In the genomic region with DNA sequence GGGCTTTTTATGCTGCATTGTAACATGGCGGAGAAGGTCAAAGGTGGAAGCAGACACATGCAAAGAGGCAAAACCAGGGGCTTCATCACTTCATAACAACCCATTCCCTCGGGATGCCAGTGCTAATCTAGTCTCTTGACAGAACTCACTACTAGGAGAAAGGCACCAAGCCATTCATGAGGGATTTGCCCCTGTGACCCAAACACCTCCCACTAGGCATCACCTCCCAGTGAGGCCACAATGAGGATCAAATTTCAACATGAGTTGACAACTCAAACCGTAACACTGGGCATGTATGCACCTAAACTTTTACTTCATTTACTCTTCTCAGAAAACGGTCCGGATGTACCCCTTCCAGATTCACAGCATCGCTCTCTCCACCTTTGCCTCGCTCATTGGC, we compare ENCODE assay signal across 30 cellular contexts.
"Had no signal": no experiment of that assay in that cellular context is flagged by ENCODE, and none has a peak within 500 bp of the region (broad histone marks: within the 10 kb centered on the region; RNA-seq: fewer than 3 reads in every experiment).

No MANE protein-coding gene starts in this region.

- H3K27ac ChIP-seq: brain microvascular endothelial cell, heart left ventricle, ovary, skin epidermis, suprapubic skin, tibial artery, upper lobe of right lung had no signal

- ATAC-seq: activated CD4-positive, CD25-positive, alpha-beta regulatory T cell treated with anti-CD3 and anti-CD28 coated beads, Interleukin-2, amount 50 U/mL, for 24 hours; effector memory CD8-positive, alpha-beta T cell; heart left ventricle; naive thymus-derived CD8-positive, alpha-beta T cell; sciatic nerve; stimulated activated memory B cell treated with anti-CD40 and anti-IgM and Interleukin-4, amounts not matched to agents 10 μg/mL and 1 μg/mL and 100 μg/mL, for 72 hours; T-cell; upper lobe of right lung had no signal

- H3K27me3 ChIP-seq: brain microvascular endothelial cell, heart left ventricle, ovary, suprapubic skin, tibial artery, upper lobe of right lung had no signal

- H3K9me3 ChIP-seq: heart left ventricle, ovary, suprapubic skin, tibial artery, upper lobe of right lung had no signal

- FAIRE-seq: astrocyte, endothelial cell of umbilical vein, kidney had no signal

- H3K4me3 ChIP-seq: heart left ventricle, ovary, skin epidermis, suprapubic skin, tibial artery, upper lobe of right lung had no signal

- H3K4me1 Mint-ChIP-seq: immature natural killer cell had no signal

- DNase-seq: activated CD4-positive, alpha-beta T cell treated with anti-CD3 and anti-CD28 coated beads for 48 hours; activated CD4-positive, alpha-beta T cell treated with anti-CD3 and anti-CD28 coated beads, Interleukin-2, amount 50 U/mL, for 48 hours; activated CD8-positive, alpha-beta memory T cell treated with anti-CD3 and anti-CD28 coated beads, Interleukin-2, amount 50 U/mL, for 48 hours; activated naive CD8-positive, alpha-beta T cell treated with anti-CD3 and anti-CD28 coated beads, Interleukin-2, amount 10 ng/mL, durations not matched to agents 7 days and 5 days; activated T-cell treated with anti-CD3 and anti-CD28 coated beads, Interleukin-2, amount 50 U/mL, for 48 hours; brain microvascular endothelial cell; caudate nucleus; cortex of kidney; effector memory CD8-positive, alpha-beta T cell; heart left ventricle; hypothalamus; immature natural killer cell; kidney; mesenchymal stem cell; naive thymus-derived CD8-positive, alpha-beta T cell; ovary; stimulated activated CD4-positive, alpha-beta T cell treated with anti-CD3 and anti-CD28 coated beads, Interleukin-4, amount 100 ng/mL, for 24 hours; T-cell; tibial artery; upper lobe of right lung had no signal

- H3K27me3 Mint-ChIP-seq: activated naive CD8-positive, alpha-beta T cell treated with anti-CD3 and anti-CD28 coated beads, Interleukin-2, amount 10 ng/mL, durations not matched to agents 7 days and 5 days; effector memory CD8-positive, alpha-beta T cell; naive thymus-derived CD8-positive, alpha-beta T cell; progenitor cell of endocrine pancreas; stimulated activated memory B cell treated with anti-CD40 and anti-IgM and Interleukin-4, amounts not matched to agents 10 μg/mL and 1 μg/mL and 100 μg/mL, for 72 hours; T-cell had no signal

- H3K36me3 ChIP-seq: ovary had no signal

- H3K9me3 Mint-ChIP-seq: activated naive CD8-positive, alpha-beta T cell treated with anti-CD3 and anti-CD28 coated beads, Interleukin-2, amount 10 ng/mL, durations not matched to agents 7 days and 5 days; activated T-helper 2 cell treated with anti-CD3 and anti-CD28 coated beads, Interferon-gamma antibody, Interleukin-2, Interleukin-4, amounts not matched to agents 10 μg/mL and 5 μg/mL and 100 μg/mL, durations not matched to agents 14 hours and 24 hours and 36 hours; effector memory CD8-positive, alpha-beta T cell; immature natural killer cell; naive thymus-derived CD8-positive, alpha-beta T cell; stimulated activated memory B cell treated with anti-CD40 and anti-IgM and Interleukin-4, amounts not matched to agents 10 μg/mL and 1 μg/mL and 100 μg/mL, for 72 hours; T-cell; T-helper 2 cell treated with Interferon-gamma antibody and Interleukin-4, amounts not matched to agents 5 μg/mL and 100 μg/mL, for 36 hours had no signal

- H3K4me1 ChIP-seq: upper lobe of right lung had no signal

- H3K27ac Mint-ChIP-seq: activated naive CD8-positive, alpha-beta T cell treated with anti-CD3 and anti-CD28 coated beads, Interleukin-2, amount 10 ng/mL, durations not matched to agents 7 days and 5 days; activated T-helper 2 cell treated with anti-CD3 and anti-CD28 coated beads, Interferon-gamma antibody, Interleukin-2, Interleukin-4, amounts not matched to agents 10 μg/mL and 5 μg/mL and 100 μg/mL, durations not matched to agents 14 hours and 24 hours and 36 hours; immature natural killer cell; progenitor cell of endocrine pancreas; T-cell; T-helper 2 cell treated with Interferon-gamma antibody and Interleukin-4, amounts not matched to agents 5 μg/mL and 100 μg/mL, for 36 hours had no signal

- H3K4me3 Mint-ChIP-seq: activated naive CD8-positive, alpha-beta T cell treated with anti-CD3 and anti-CD28 coated beads, Interleukin-2, amount 10 ng/mL, durations not matched to agents 7 days and 5 days; effector memory CD8-positive, alpha-beta T cell; immature natural killer cell; naive thymus-derived CD8-positive, alpha-beta T cell; stimulated activated memory B cell treated with anti-CD40 and anti-IgM and Interleukin-4, amounts not matched to agents 10 μg/mL and 1 μg/mL and 100 μg/mL, for 72 hours; T-cell; T-helper 2 cell treated with Interferon-gamma antibody and Interleukin-4, amounts not matched to agents 5 μg/mL and 100 μg/mL, for 36 hours had no signal
